8 cellular contexts compared by ENCODE assay signal in the genomic region with DNA sequence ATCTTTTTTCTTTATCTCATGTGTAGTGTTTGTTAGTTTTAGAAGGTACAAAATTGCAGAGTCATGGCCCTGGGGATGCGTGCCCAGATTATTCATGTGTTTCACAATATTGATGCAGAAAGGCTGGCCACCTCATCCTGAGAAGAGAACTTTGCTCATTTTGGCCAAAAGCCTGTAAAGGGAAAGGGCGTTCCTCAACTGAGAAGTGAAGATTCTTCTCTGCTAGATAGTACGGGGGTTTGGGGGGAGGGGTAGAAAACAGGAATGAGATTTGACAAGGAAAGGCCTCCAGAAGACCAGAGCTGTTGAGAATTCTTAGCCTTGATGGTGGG. TPM values are rescaled to one million over a fixed set of nuclear protein-coding genes. Genes with fewer than 3 reads are reported as not detected.
A peak's percentile ranks its signal among the peaks of the same experiment; 100 is the strongest.
DNase-seq lines count a peak whose midpoint lies in the region; ATAC-seq, FAIRE-seq and TF ChIP-seq lines count a peak whose summit lies in the region.

No MANE protein-coding gene starts in this region.

- peak overlapping the region; percentile 88 for H4K5ac ChIP-seq in IMR-90 (ENCODE audit: low read depth, low read length)

- TF ChIP-seq CTCF in IMR-90 (conservative IDR thresholded peaks at IDR 0.05; ENCODE audit: low read depth, low read length), result no peak
- no peak for TF ChIP-seq CTCF in colonic mucosa (IDR thresholded peaks at IDR 0.05)

- 0 out of 2 replicates have a peak overlapping the region, but pooled peaks have one; percentile 71 for H3K23ac ChIP-seq in IMR-90 (ENCODE audit: low read depth, low read length)

- POLR2A ChIA-PET in IMR-90 (lab: Charles Lee; ENCODE audit: unreplicated experiment), result interaction anchor here (0.6 kb wide), 1 partner anchor 133 kb away, joined by 5 read pairs; no protein-coding TSS in a partner anchor

- DNase-seq in IMR-90 (peak; percentile 96), colonic mucosa (peak; percentile 70), lung microvascular endothelial cell (ENCODE audit: low read depth in 2 of 2) (peak; percentile 71 to 74), GM12892 (ENCODE audit: insufficient read length) (no peak), NCI-H2081 treated with DMSO at 0.1 percent for 48 hours (lab: John Stamatoyannopoulos, UW) (no peak), urothelium cell line (ENCODE audit: low spot score) (no peak)

- peak overlapping the region; percentile 98; the same call in 1 of the 2 replicates for H2AK5ac ChIP-seq in IMR-90 (ENCODE audit: low read depth, low read length)

- peak overlapping the region; percentile 84 for H2BK15ac ChIP-seq in IMR-90 (ENCODE audit: low read depth, low read length)

- no CpG with 5 or more reads among the region's 3 CpGs for WGBS in IMR-90 (ENCODE audit: extremely low coverage in 2 of 2, insufficient read length in 1 of 2), 2 experiments

- CTCF ChIA-PET in IMR-90 (lab: Yijun Ruan, JAX), result no interaction called here

- peak; percentile 25 for ATAC-seq in GM18867 (IDR thresholded peaks at IDR 0.05; ENCODE audit: unreplicated experiment)
- peak; percentile 46 for ATAC-seq in IMR-90 (ENCODE audit: low read depth)
- no peak for ATAC-seq in GM21737 (IDR thresholded peaks at IDR 0.05; ENCODE audit: unreplicated experiment)

- H2BK120ac ChIP-seq in IMR-90 (ENCODE audit: low read depth, low read length), result peak overlapping the region; percentile 94

- in situ Hi-C loops in IMR-90 (cut with MboI; ENCODE audit: low sequenced_read_pairs), result no loop called here

- 0 out of 2 replicates have a peak, but pooled peaks cover 2% of the 10 kb centered on the region for H3K9me1 ChIP-seq in IMR-90 (ENCODE audit: insufficient read depth, low read length)

- intact Hi-C loops in IMR-90 (cut with micrococcal nuclease) (loop anchor here (2.0 to 10.0 kb wide), 3 partner anchors 370 to 1574 kb away; partner anchors contain the start of gene DERA), colonic mucosa (cut with DNase I) (no loop called here)

- peak overlapping the region; percentile 53; the same call in 1 of the 2 replicates for H2BK20ac ChIP-seq in IMR-90 (ENCODE audit: low read depth, low read length)

- peak overlapping the region; percentile 96 for H2BK5ac ChIP-seq in IMR-90 (ENCODE audit: low read depth, low read length, poor library complexity, severe bottlenecking)

- peak overlapping the region; percentile 88 for H3K14ac ChIP-seq in IMR-90 (replicated peaks; ENCODE audit: low read depth, low read length)

- 0 out of 2 replicates have a peak, but pooled peaks have one; percentile 10 for TF ChIP-seq RAD21 in IMR-90 (IDR thresholded peaks at IDR 0.05; ENCODE audit: low read length)

- peaks cover 9% of the 10 kb centered on the region for H3K4me1 ChIP-seq in IMR-90 (ENCODE audit: control insufficient read depth, insufficient read depth, low read length)
- H3K4me1 ChIP-seq in colonic mucosa, result no peaks in the 10 kb centered on the region

- H3K9me3 ChIP-seq in IMR-90 (ENCODE audit: control insufficient read depth, insufficient read depth, low read length), result no peaks in the 10 kb centered on the region
- no peaks in the 10 kb centered on the region for H3K9me3 ChIP-seq in colonic mucosa

- H3K27ac ChIP-seq in IMR-90 (ENCODE audit: insufficient read depth, low read length), result peak overlapping the region; percentile 98
- peak overlapping the region; percentile 78 for H3K27ac ChIP-seq in colonic mucosa

- peaks cover 7% of the 10 kb centered on the region; the same call in 1 of the 2 replicates for H4K20me1 ChIP-seq in IMR-90 (ENCODE audit: insufficient read depth, low read length)

- peak overlapping the region; percentile 88 to 92 for H4K8ac ChIP-seq in IMR-90 (ENCODE audit: low read depth in 2 of 2, low read length in 2 of 2)

- H3K79me1 ChIP-seq in IMR-90 (ENCODE audit: low read depth in 1 of 2, low read length in 2 of 2), result peaks cover 9 to 27% of the 10 kb centered on the region in 2 experiments; a peak in 3 of 4 replicates

- dilution Hi-C loops in IMR-90 (cut with HindIII; ENCODE audit: low sequenced_read_pairs, unreplicated experiment), result no loop called here

- FAIRE-seq in GM12892 (lab: Jason Lieb, UNC), result no peak
- no peak for FAIRE-seq in urothelium cell line (lab: Jason Lieb, UNC)

- H2AK9ac ChIP-seq in IMR-90 (replicated peaks; ENCODE audit: low read depth, low read length, poor library complexity), result peak overlapping the region; percentile 93

- H3K9ac ChIP-seq in IMR-90 (ENCODE audit: low read depth, low read length) (peak overlapping the region; percentile 99), colonic mucosa (ENCODE audit: low read depth in 2 of 2, low read length in 2 of 2) (peak overlapping the region in 1 of 2 donors; percentile 91)

- H3K18ac ChIP-seq in IMR-90 (ENCODE audit: low read depth, low read length), result peak overlapping the region; percentile 86

- H3K4me3 ChIP-seq in IMR-90 (ENCODE audit: insufficient read depth, low read depth, low read length), result peak overlapping the region; percentile 93
- peak overlapping the region; percentile 36 for H3K4me3 ChIP-seq in colonic mucosa

- peak overlapping the region; percentile 80 for H2AFZ ChIP-seq in IMR-90 (replicated peaks; ENCODE audit: low read length, poor library complexity)

- BruUV-seq in IMR-90 (replicated peaks; lab: Mats Ljungman, UMichigan), result no TSS peak

- peak overlapping the region; percentile 88 for H3K4me2 ChIP-seq in IMR-90 (ENCODE audit: low read depth, low read length)

- peak overlapping the region; percentile 94 for H4K91ac ChIP-seq in IMR-90 (ENCODE audit: insufficient read depth, low read depth, low read length)

- H3K56ac ChIP-seq in IMR-90 (ENCODE audit: extremely low read depth, insufficient read depth, low read length), result peak overlapping the region; percentile 95

- no peaks in the 10 kb centered on the region for H3K27me3 ChIP-seq in IMR-90 (ENCODE audit: control insufficient read depth, insufficient read depth, low read length)
- no peaks in the 10 kb centered on the region for H3K27me3 ChIP-seq in colonic mucosa

- H3K4ac ChIP-seq in IMR-90 (ENCODE audit: low read depth, low read length), result peak overlapping the region; percentile 98

- H3K36me3 ChIP-seq in IMR-90 (ENCODE audit: control insufficient read depth, insufficient read depth, low read length) (peaks cover 7% of the 10 kb centered on the region), colonic mucosa (no peaks in the 10 kb centered on the region)

- TF ChIP-seq POLR2A in IMR-90 (IDR thresholded peaks at IDR 0.05; ENCODE audit: low read depth, low read length) (peak; percentile 68), GM12892 (IDR thresholded peaks at IDR 0.05; ENCODE audit: low read depth, low read length) (no peak)

TF ChIP-seq in IMR-90, 13 proteins besides CTCF, POLR2A, EP300 and RAD21:
- peak; percentile 55 for TF ChIP-seq RCOR1 (IDR thresholded peaks at IDR 0.05; ENCODE audit: insufficient replicate concordance, low read length)
- peak; percentile 70 for TF ChIP-seq FOS (IDR thresholded peaks at IDR 0.05; ENCODE audit: low read depth, low read length)
- peak; percentile 80 for TF ChIP-seq BHLHE40 (IDR thresholded peaks at IDR 0.05; ENCODE audit: low read depth, low read length)
- TF ChIP-seq MXI1 (IDR thresholded peaks at IDR 0.05; ENCODE audit: borderline replicate concordance, low read depth, low read length), result 0 out of 2 replicates have a peak, but pooled peaks have one; percentile 42
- no peak for TF ChIP-seq USF2 (IDR thresholded peaks at IDR 0.05; ENCODE audit: low read depth, low read length)
- TF ChIP-seq NFE2L2 (IDR thresholded peaks at IDR 0.05; ENCODE audit: low read depth, low read length), result peak; percentile 99
- TF ChIP-seq MAZ (IDR thresholded peaks at IDR 0.05; ENCODE audit: borderline replicate concordance, low read depth, low read length), result peak; percentile 48; the same call in 1 of the 2 replicates
- TF ChIP-seq ELK1 (IDR thresholded peaks at IDR 0.05; ENCODE audit: borderline replicate concordance, low read depth, low read length), result no peak
- peak; percentile 90 for TF ChIP-seq MAFK (IDR thresholded peaks at IDR 0.05; ENCODE audit: low read depth, low read length)
- TF ChIP-seq SMC3 (IDR thresholded peaks at IDR 0.05; ENCODE audit: low read depth, low read length), result no peak
- TF ChIP-seq RFX5 (IDR thresholded peaks at IDR 0.05; ENCODE audit: low read depth, low read length), result no peak
- no peak for TF ChIP-seq CHD1 (IDR thresholded peaks at IDR 0.05; ENCODE audit: low read depth, low read length)
- peak; percentile 98 for TF ChIP-seq CEBPB (IDR thresholded peaks at IDR 0.05; ENCODE audit: low read depth, low read length)

RNA-seq across cellular contexts. Expression of gene MGST1, which starts 1.7 kb away (rescaled TPM):
- total RNA-seq in IMR-90 (2012; rRNA removed) (87.2 and 105 TPM in 2 replicates), colonic mucosa (100 to 1,000 TPM; 339 to 555 TPM), lung microvascular endothelial cell (10.5 and 12.9 TPM in 2 replicates)
- 260 and 280 TPM in 2 replicates for polyA plus RNA-seq in IMR-90 (2012; rRNA removed)
- polyA plus RNA-seq in IMR-90 (2012; cell fraction: cytosol; rRNA removed), result 124 and 435 TPM in 2 replicates
- 20.5 and 132 TPM in 2 replicates for polyA plus RNA-seq in IMR-90 (2012; cell fraction: nucleus; rRNA removed; ENCODE audit: low replicate concordance)
- 14.6 TPM for polyA plus RNA-seq in GM12892 (2012; ENCODE audit: missing spikeins)

Comparison
In these comparisons a context has a peak if more than half of its experiments do, and no peak if none do; other contexts are left out.
1. DNase-seq: peak in IMR-90 (single experiment), colonic mucosa (single experiment) and lung microvascular endothelial cell (2 of 2); none in GM12892 (single experiment), NCI-H2081 treated with DMSO at 0.1 percent for 48 hours (single experiment) and urothelium cell line (single experiment).